1 cellular context compared by ENCODE assay signal in the genomic region with DNA sequence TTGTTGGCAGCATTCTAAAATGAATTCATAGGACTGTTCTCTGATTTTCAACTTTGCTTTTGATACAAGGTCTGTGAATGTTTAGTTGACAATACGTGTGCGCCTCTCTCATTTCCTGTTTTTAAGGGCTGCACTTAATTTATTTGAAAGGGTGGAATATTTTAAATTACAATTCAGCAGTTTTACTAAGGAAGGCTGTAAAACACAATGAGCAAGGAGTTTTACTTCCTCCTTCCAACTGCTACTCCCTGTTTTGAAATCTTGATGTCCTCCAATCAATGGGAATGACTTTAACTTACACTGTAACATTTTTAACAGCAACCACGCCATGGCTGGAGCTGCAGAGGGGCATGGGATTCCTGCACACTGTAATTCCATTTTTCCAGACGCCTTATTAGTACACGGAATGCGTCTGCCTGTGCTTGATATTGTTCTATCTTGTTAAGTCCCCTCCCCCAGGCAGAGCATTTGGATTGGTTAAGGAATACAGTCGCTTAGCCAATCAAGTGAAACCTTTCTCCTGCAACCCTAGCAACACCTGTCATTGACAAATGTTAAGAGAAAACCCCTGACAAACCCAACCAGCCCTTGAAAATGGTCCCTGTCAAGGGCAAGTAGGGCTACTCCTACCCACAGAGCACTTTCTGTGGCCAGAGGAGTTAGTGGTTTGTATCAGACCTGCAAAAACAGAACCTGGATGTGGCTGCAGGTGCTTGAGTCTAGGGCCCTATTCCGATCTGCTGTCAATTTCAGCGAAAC.
A peak's percentile ranks its signal among the peaks of the same experiment; 100 is the strongest.
TF ChIP-seq lines count a peak whose summit lies in the region.

No MANE protein-coding gene starts in this region.

TF ChIP-seq in H1, 55 proteins besides CTCF, POLR2A, EP300 and RAD21:
- TF ChIP-seq CTBP2 (IDR thresholded peaks at IDR 0.05; ENCODE audit: borderline replicate concordance, insufficient read depth, insufficient read length, low read length) (no peak), CBX5 (IDR thresholded peaks at IDR 0.05; ENCODE audit: low read depth, low read length) (no peak), CHD2 (IDR thresholded peaks at IDR 0.05; ENCODE audit: low read length) (peak; percentile 73; the same call in 1 of the 2 replicates), JUN (IDR thresholded peaks at IDR 0.05; ENCODE audit: low read depth, low read length) (no peak), SIX5 (IDR thresholded peaks at IDR 0.05; ENCODE audit: low read depth, low read length) (no peak), SP1 (IDR thresholded peaks at IDR 0.05; ENCODE audit: low read depth, low read length) (peak; percentile 93), RFX5 (IDR thresholded peaks at IDR 0.05; ENCODE audit: borderline replicate concordance, low read depth, low read length) (peak; percentile 92), SIN3A (conservative IDR thresholded peaks at IDR 0.05 in 1 of 2, IDR thresholded peaks at IDR 0.05 in 1 of 2; ENCODE audit: low read depth in 1 of 2, low read length in 2 of 2) (0 out of 4 replicates have a peak, but pooled peaks of 1 of the 2 experiments have one; percentile 43)
- TF ChIP-seq, protein P1, sequence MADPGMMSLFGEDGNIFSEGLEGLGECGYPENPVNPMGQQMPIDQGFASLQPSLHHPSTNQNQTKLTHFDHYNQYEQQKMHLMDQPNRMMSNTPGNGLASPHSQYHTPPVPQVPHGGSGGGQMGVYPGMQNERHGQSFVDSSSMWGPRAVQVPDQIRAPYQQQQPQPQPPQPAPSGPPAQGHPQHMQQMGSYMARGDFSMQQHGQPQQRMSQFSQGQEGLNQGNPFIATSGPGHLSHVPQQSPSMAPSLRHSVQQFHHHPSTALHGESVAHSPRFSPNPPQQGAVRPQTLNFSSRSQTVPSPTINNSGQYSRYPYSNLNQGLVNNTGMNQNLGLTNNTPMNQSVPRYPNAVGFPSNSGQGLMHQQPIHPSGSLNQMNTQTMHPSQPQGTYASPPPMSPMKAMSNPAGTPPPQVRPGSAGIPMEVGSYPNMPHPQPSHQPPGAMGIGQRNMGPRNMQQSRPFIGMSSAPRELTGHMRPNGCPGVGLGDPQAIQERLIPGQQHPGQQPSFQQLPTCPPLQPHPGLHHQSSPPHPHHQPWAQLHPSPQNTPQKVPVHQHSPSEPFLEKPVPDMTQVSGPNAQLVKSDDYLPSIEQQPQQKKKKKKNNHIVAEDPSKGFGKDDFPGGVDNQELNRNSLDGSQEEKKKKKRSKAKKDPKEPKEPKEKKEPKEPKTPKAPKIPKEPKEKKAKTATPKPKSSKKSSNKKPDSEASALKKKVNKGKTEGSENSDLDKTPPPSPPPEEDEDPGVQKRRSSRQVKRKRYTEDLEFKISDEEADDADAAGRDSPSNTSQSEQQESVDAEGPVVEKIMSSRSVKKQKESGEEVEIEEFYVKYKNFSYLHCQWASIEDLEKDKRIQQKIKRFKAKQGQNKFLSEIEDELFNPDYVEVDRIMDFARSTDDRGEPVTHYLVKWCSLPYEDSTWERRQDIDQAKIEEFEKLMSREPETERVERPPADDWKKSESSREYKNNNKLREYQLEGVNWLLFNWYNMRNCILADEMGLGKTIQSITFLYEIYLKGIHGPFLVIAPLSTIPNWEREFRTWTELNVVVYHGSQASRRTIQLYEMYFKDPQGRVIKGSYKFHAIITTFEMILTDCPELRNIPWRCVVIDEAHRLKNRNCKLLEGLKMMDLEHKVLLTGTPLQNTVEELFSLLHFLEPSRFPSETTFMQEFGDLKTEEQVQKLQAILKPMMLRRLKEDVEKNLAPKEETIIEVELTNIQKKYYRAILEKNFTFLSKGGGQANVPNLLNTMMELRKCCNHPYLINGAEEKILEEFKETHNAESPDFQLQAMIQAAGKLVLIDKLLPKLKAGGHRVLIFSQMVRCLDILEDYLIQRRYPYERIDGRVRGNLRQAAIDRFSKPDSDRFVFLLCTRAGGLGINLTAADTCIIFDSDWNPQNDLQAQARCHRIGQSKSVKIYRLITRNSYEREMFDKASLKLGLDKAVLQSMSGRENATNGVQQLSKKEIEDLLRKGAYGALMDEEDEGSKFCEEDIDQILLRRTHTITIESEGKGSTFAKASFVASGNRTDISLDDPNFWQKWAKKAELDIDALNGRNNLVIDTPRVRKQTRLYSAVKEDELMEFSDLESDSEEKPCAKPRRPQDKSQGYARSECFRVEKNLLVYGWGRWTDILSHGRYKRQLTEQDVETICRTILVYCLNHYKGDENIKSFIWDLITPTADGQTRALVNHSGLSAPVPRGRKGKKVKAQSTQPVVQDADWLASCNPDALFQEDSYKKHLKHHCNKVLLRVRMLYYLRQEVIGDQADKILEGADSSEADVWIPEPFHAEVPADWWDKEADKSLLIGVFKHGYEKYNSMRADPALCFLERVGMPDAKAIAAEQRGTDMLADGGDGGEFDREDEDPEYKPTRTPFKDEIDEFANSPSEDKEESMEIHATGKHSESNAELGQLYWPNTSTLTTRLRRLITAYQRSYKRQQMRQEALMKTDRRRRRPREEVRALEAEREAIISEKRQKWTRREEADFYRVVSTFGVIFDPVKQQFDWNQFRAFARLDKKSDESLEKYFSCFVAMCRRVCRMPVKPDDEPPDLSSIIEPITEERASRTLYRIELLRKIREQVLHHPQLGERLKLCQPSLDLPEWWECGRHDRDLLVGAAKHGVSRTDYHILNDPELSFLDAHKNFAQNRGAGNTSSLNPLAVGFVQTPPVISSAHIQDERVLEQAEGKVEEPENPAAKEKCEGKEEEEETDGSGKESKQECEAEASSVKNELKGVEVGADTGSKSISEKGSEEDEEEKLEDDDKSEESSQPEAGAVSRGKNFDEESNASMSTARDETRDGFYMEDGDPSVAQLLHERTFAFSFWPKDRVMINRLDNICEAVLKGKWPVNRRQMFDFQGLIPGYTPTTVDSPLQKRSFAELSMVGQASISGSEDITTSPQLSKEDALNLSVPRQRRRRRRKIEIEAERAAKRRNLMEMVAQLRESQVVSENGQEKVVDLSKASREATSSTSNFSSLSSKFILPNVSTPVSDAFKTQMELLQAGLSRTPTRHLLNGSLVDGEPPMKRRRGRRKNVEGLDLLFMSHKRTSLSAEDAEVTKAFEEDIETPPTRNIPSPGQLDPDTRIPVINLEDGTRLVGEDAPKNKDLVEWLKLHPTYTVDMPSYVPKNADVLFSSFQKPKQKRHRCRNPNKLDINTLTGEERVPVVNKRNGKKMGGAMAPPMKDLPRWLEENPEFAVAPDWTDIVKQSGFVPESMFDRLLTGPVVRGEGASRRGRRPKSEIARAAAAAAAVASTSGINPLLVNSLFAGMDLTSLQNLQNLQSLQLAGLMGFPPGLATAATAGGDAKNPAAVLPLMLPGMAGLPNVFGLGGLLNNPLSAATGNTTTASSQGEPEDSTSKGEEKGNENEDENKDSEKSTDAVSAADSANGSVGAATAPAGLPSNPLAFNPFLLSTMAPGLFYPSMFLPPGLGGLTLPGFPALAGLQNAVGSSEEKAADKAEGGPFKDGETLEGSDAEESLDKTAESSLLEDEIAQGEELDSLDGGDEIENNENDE (IDR thresholded peaks at IDR 0.05; ENCODE audit: insufficient replicate concordance, low read length), result no peak
